In the genomic region with DNA sequence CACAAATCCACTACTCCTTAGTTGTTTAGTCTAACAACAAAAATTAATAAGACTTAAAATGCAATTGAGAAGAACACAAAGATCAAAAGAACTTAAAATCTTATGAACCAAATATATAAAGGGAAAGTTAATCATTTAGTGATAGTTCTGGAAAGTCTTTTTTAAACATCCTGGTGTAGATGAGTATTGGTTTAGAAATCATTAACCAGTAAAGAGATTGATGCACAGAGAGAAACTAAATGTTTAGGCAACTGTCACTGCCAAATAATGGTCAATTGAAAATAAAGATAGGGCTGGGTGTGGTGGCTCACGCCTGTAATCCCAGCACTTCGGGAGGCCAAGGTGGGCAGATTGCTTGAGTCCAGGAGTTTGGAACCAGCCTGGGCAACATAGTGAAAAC, we compare ENCODE assay signal across 21 cellular contexts. TPM values are rescaled to one million over a fixed set of nuclear protein-coding genes. Genes with fewer than 3 reads are reported as not detected.
"Had no signal": no experiment of that assay in that cellular context is flagged by ENCODE, and none has a peak within 500 bp of the region (broad histone marks: within the 10 kb centered on the region; RNA-seq: fewer than 3 reads in every experiment).

No MANE protein-coding gene starts in this region.

- H3K9ac ChIP-seq: neural progenitor cell, parathyroid adenoma had no signal

- H3K79me2 ChIP-seq: parathyroid adenoma had no signal

- H3K36me3 Mint-ChIP-seq: mesothelial cell of epicardium had no signal

- H3K4me1 Mint-ChIP-seq: stimulated activated naive CD8-positive, alpha-beta T cell treated with anti-CD3 and anti-CD28 coated beads, Interleukin-15, amount 100 ng/mL, for 72 hours had no signal

- H3K27ac Mint-ChIP-seq: activated CD8-positive, alpha-beta T cell treated with anti-CD3 and anti-CD28 coated beads for 36 hours; activated T-helper 1 cell treated with anti-CD3 and anti-CD28 coated beads, Interleukin-12 subunit alpha, Interleukin-12 subunit beta, Interleukin-2, Interleukin-4 antibody, amounts not matched to agents 30 ng/mL and 10 ng/mL and 1 ng/mL, durations not matched to agents 14 hours and 24 hours and 36 hours; mesothelial cell of epicardium; neural progenitor cell; stimulated activated naive CD8-positive, alpha-beta T cell treated with anti-CD3 and anti-CD28 coated beads, Interleukin-15, amount 100 ng/mL, for 72 hours had no signal

- H3K4me2 ChIP-seq: neural progenitor cell had no signal

- H3K27ac ChIP-seq: breast epithelium, dorsolateral prefrontal cortex, lower lobe of right lung, neural progenitor cell, parathyroid adenoma, thoracic aorta had no signal

- H3K9me3 Mint-ChIP-seq: activated CD8-positive, alpha-beta T cell treated with anti-CD3 and anti-CD28 coated beads for 36 hours; activated T-helper 1 cell treated with anti-CD3 and anti-CD28 coated beads, Interleukin-12 subunit alpha, Interleukin-12 subunit beta, Interleukin-2, Interleukin-4 antibody, amounts not matched to agents 30 ng/mL and 10 ng/mL and 1 ng/mL, durations not matched to agents 14 hours and 24 hours and 36 hours; mesothelial cell of epicardium; stimulated activated naive CD8-positive, alpha-beta T cell treated with anti-CD3 and anti-CD28 coated beads, Interleukin-15, amount 100 ng/mL, for 72 hours had no signal

- H3K4me3 ChIP-seq: breast epithelium, dorsolateral prefrontal cortex, lower lobe of right lung, neural progenitor cell, thoracic aorta had no signal

- H3K4me3 Mint-ChIP-seq: activated CD8-positive, alpha-beta T cell treated with anti-CD3 and anti-CD28 coated beads for 36 hours; activated T-helper 1 cell treated with anti-CD3 and anti-CD28 coated beads, Interleukin-12 subunit alpha, Interleukin-12 subunit beta, Interleukin-2, Interleukin-4 antibody, amounts not matched to agents 30 ng/mL and 10 ng/mL and 1 ng/mL, durations not matched to agents 14 hours and 24 hours and 36 hours; mesothelial cell of epicardium; neural progenitor cell; stimulated activated naive CD8-positive, alpha-beta T cell treated with anti-CD3 and anti-CD28 coated beads, Interleukin-15, amount 100 ng/mL, for 72 hours had no signal

- H3K9me3 ChIP-seq: breast epithelium, lower lobe of right lung, thoracic aorta had no signal

- H3K36me3 ChIP-seq: breast epithelium, lower lobe of right lung, neural progenitor cell, thoracic aorta had no signal

- H3K27me3 ChIP-seq: breast epithelium, neural progenitor cell had no signal

- DNase-seq: activated CD4-positive, alpha-beta T cell treated with anti-CD3 and anti-CD28 coated beads for 4 hours; activated CD8-positive, alpha-beta T cell treated with anti-CD3 and anti-CD28 coated beads for 36 hours; activated naive CD4-positive, alpha-beta T cell; aorta; dorsolateral prefrontal cortex; lower lobe of right lung; stimulated activated CD4-positive, alpha-beta T cell treated with anti-CD3 and anti-CD28 coated beads, Interleukin-15, amount 100 ng/mL, for 24 hours; stimulated activated CD4-positive, alpha-beta T cell treated with anti-CD3 and anti-CD28 coated beads, Interleukin-4, amount 100 ng/mL, for 4 hours; stimulated activated naive CD8-positive, alpha-beta T cell treated with anti-CD3 and anti-CD28 coated beads, Interleukin-15, amount 100 ng/mL, for 72 hours had no signal

- ATAC-seq: activated CD8-positive, alpha-beta T cell treated with anti-CD3 and anti-CD28 coated beads for 36 hours; lower lobe of right lung; stimulated activated naive CD8-positive, alpha-beta T cell treated with anti-CD3 and anti-CD28 coated beads, Interleukin-15, amount 100 ng/mL, for 72 hours had no signal

- H3K4me1 ChIP-seq: breast epithelium, lower lobe of right lung, parathyroid adenoma had no signal

- H2AFZ ChIP-seq: neural progenitor cell, parathyroid adenoma had no signal

RNA-seq across cellular contexts. Expression of gene SP8, which starts 44.9 kb away (rescaled TPM):
- total RNA-seq: activated CD8-positive, alpha-beta T cell treated with anti-CD3 and anti-CD28 coated beads for 36 hours; activated T-helper 1 cell treated with anti-CD3 and anti-CD28 coated beads, Interleukin-12 subunit alpha, Interleukin-12 subunit beta, Interleukin-2, Interleukin-4 antibody, amounts not matched to agents 30 ng/mL and 10 ng/mL and 1 ng/mL, durations not matched to agents 14 hours and 24 hours and 36 hours; aorta; breast epithelium; chondrocyte; glomerular endothelial cell; lower lobe of right lung; mesothelial cell of epicardium; myocyte; skeletal muscle tissue; thoracic aorta; ureter had no signal
- polyA plus RNA-seq: aorta, esophagus had no signal
